ENCODE assay signal across 1 cellular context in the genomic region with DNA sequence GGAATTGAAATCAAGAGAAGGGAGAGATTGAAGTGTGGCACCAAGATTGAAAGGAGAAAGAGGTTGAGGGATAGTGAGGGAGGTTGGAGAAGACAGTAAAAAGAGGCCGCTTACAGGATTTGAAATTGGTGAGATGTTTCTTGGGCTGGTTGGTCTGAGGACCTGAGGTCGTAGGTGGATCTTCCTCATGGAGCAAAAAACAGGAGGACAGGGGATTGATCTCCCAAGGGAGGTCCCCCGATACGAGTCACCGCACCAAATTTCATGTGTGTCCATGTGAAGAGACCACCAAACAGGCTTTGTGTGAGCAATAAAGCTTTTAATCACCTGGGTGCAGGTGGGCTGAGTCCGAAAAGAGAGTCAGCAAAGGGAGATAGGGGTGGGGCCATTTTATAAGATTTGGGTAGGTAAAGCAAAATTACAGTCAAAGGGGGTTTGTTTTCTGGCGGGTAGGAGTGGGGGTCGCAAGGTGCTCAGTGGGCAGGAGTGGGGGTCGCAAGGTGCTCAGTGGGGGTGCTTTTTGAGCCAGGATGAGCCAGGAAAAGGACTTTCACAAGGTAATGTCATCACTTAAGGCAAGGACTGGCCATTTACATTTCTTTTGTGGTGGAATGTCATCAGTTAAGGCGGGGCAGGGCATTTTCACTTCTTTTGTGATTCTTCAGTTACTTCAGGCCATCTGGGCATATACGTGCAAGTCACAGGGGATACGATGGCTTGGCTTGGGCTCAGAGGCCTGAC.
TF ChIP-seq lines count a peak whose summit lies in the region.

No MANE protein-coding gene starts in this region.

TF ChIP-seq in GM23338, 12 proteins besides CTCF, POLR2A, EP300 and RAD21:
- TF ChIP-seq NANOG (IDR thresholded peaks at IDR 0.05; ENCODE audit: borderline replicate concordance) (peak; percentile 91), ZNF462 (CRISPR knock-in tag; IDR thresholded peaks at IDR 0.05) (peak; percentile 91)
